In genomic region chr16:32842844-32843243, GRCh38 we compare ENCODE assay signal across 2 cellular contexts.
TF ChIP-seq lines count a peak whose summit lies in the region.
"Not testable (repeated sequence)": the region's sequence is repeated elsewhere in the genome, so short reads cannot be mapped to it uniquely, and the experiment has no call there.

No MANE protein-coding gene starts in this region.

TF ChIP-seq in HEK293, 187 proteins besides CTCF, POLR2A, EP300 and RAD21:
- TF ChIP-seq ATF2 (tag by site-specific recombination; IDR thresholded peaks at IDR 0.05; ENCODE audit: low read depth) (peak; percentile 84), ZBTB21 (tag by site-specific recombination; IDR thresholded peaks at IDR 0.05) (0 out of 2 replicates have a peak, but pooled peaks have one; percentile 40), ZNF785 (tag by site-specific recombination; IDR thresholded peaks at IDR 0.05) (0 out of 2 replicates have a peak, but pooled peaks have one; percentile 55), ZNF24 (tag by site-specific recombination; IDR thresholded peaks at IDR 0.05) (peak; percentile 65; the same call in 1 of the 2 replicates)

TF ChIP-seq in K562, 482 proteins besides CTCF, POLR2A, EP300 and RAD21 (continued from another document):
- peak; percentile 83 for TF ChIP-seq ATF3 (IDR thresholded peaks at IDR 0.05)
- not testable (repeated sequence) for TF ChIP-seq ATF3 (CRISPR knock-in tag; conservative IDR thresholded peaks at IDR 0.05)
